Comparison of ENCODE assay signal across 19 cellular contexts in genomic region chr10:21737061-21737460, GRCh38.
A peak's percentile ranks its signal among the peaks of the same experiment; 100 is the strongest.
DNase-seq lines count a peak whose midpoint lies in the region; ATAC-seq and TF ChIP-seq lines count a peak whose summit lies in the region.
"Had no signal": no experiment of that assay in that cellular context is flagged by ENCODE, and none has a peak within 500 bp of the region (broad histone marks: within the 10 kb centered on the region; RNA-seq: fewer than 3 reads in every experiment).

No MANE protein-coding gene starts in this region.

- DNase-seq in CD4-positive, CD25-positive, alpha-beta regulatory T cell = peak in 1 of 3 donors; percentile 43
- DNase-seq in GF-D8 (lab: John Stamatoyannopoulos, UW) (peak; percentile 72), T-helper 17 cell (no peak), endothelial cell (ENCODE audit: low spot score) (no peak), sciatic nerve (ENCODE audit: low spot score) (no peak), nucleus accumbens (lab: John Stamatoyannopoulos, UW) (no peak), mesenteric fat pad (ENCODE audit: low spot score) (no peak)
- DNase-seq: activated B cell treated with CpG ODN at 0.5 μM for 24 hours, activated T-cell treated with anti-CD3 and anti-CD28 coated beads for 4 hours, AML-193, NCI-H1092 treated with DMSO at 0.1 percent for 48 hours, NCI-H774 had no signal

- H3K36me3 ChIP-seq in CD4-positive, CD25-positive, alpha-beta regulatory T cell (ENCODE audit: control insufficient read depth, insufficient read depth, low read length) = peaks cover 50% of the 10 kb centered on the region

- H3K9me3 ChIP-seq in CD4-positive, CD25-positive, alpha-beta regulatory T cell (ENCODE audit: control insufficient read depth in 2 of 2, low read length in 2 of 2) = no peaks in the 10 kb centered on the region
- no peaks in the 10 kb centered on the region for H3K9me3 ChIP-seq in T-helper 17 cell (ENCODE audit: control insufficient read depth, low read length, poor library complexity, severe bottlenecking)
- H3K9me3 ChIP-seq: ascending aorta, gastroesophageal sphincter, suprapubic skin had no signal

- no peak overlapping the region for H3K4me3 ChIP-seq in CD4-positive, CD25-positive, alpha-beta regulatory T cell (ENCODE audit: low read depth, low read length)
- H3K4me3 ChIP-seq: ascending aorta, coronary artery, gastroesophageal sphincter, neural progenitor cell, suprapubic skin had no signal

- no peak for ATAC-seq in CD4-positive, CD25-positive, alpha-beta regulatory T cell (ENCODE audit: low read depth in 2 of 2)
- ATAC-seq in T-helper 17 cell = no peak
- ATAC-seq in GM18873 (IDR thresholded peaks at IDR 0.05; ENCODE audit: low FRiP score, unreplicated experiment) = no peak
- ATAC-seq in sciatic nerve = no peak
- ATAC-seq: gastroesophageal sphincter had no signal

- peak overlapping the region; percentile 53 to 96 (median 70) for H3K27ac Mint-ChIP-seq in CD4-positive, CD25-positive, alpha-beta regulatory T cell
- H3K27ac Mint-ChIP-seq in T-helper 17 cell (peak overlapping the region; percentile 94), endothelial cell (ENCODE audit: unreplicated experiment) (no peak overlapping the region)
- H3K27ac Mint-ChIP-seq: activated B cell treated with CpG ODN at 0.5 μM for 24 hours, neural progenitor cell had no signal

- no peak for TF ChIP-seq CTCF in endothelial cell (IDR thresholded peaks at IDR 0.05; ENCODE audit: unreplicated experiment)

- peaks cover 39% of the 10 kb centered on the region for H3K4me1 ChIP-seq in CD4-positive, CD25-positive, alpha-beta regulatory T cell (ENCODE audit: control insufficient read depth, insufficient read depth, low read length, poor library complexity, severe bottlenecking)
- H3K4me1 ChIP-seq: ascending aorta, suprapubic skin had no signal

- no peaks in the 10 kb centered on the region for H3K27me3 ChIP-seq in CD4-positive, CD25-positive, alpha-beta regulatory T cell (ENCODE audit: control insufficient read depth, insufficient read depth, low read length)
- H3K27me3 ChIP-seq: ascending aorta, gastroesophageal sphincter, neural progenitor cell, suprapubic skin had no signal

- intact Hi-C loops in sciatic nerve (cut with DNase I) = loop anchor here (10.0 kb wide), 1 partner anchor 242 kb away; no protein-coding TSS in a partner anchor

- H3K27me3 Mint-ChIP-seq in CD4-positive, CD25-positive, alpha-beta regulatory T cell = no peaks in the 10 kb centered on the region
- no peaks in the 10 kb centered on the region for H3K27me3 Mint-ChIP-seq in T-helper 17 cell
- peaks cover 14% of the 10 kb centered on the region for H3K27me3 Mint-ChIP-seq in endothelial cell (ENCODE audit: unreplicated experiment)
- H3K27me3 Mint-ChIP-seq: activated B cell treated with CpG ODN at 0.5 μM for 24 hours had no signal

- no peaks in the 10 kb centered on the region for H3K9me3 Mint-ChIP-seq in CD4-positive, CD25-positive, alpha-beta regulatory T cell
- no peaks in the 10 kb centered on the region for H3K9me3 Mint-ChIP-seq in endothelial cell (ENCODE audit: unreplicated experiment)
- H3K9me3 Mint-ChIP-seq: activated B cell treated with CpG ODN at 0.5 μM for 24 hours, neural progenitor cell had no signal

- peaks cover 33 to 66% (median 58%) of the 10 kb centered on the region in 4 donors for H3K4me1 Mint-ChIP-seq in CD4-positive, CD25-positive, alpha-beta regulatory T cell
- peaks cover 43% of the 10 kb centered on the region for H3K4me1 Mint-ChIP-seq in T-helper 17 cell
- peaks cover 37% of the 10 kb centered on the region for H3K4me1 Mint-ChIP-seq in endothelial cell (ENCODE audit: unreplicated experiment)
- H3K4me1 Mint-ChIP-seq: activated B cell treated with CpG ODN at 0.5 μM for 24 hours had no signal

- H3K27ac ChIP-seq in CD4-positive, CD25-positive, alpha-beta regulatory T cell (ENCODE audit: insufficient read depth, low read length, poor library complexity, severe bottlenecking) = peak overlapping the region; percentile 7
- H3K27ac ChIP-seq: ascending aorta, coronary artery, epithelial cell of prostate, gastroesophageal sphincter, neural progenitor cell, suprapubic skin had no signal

- H3K4me3 Mint-ChIP-seq in CD4-positive, CD25-positive, alpha-beta regulatory T cell = peak overlapping the region in 3 of 4 donors; percentile 1 to 45 (median 34)
- peak overlapping the region; percentile 43 for H3K4me3 Mint-ChIP-seq in T-helper 17 cell
- H3K4me3 Mint-ChIP-seq in endothelial cell (ENCODE audit: unreplicated experiment) = peak overlapping the region; percentile 15
- H3K4me3 Mint-ChIP-seq: activated B cell treated with CpG ODN at 0.5 μM for 24 hours, neural progenitor cell had no signal

- peaks cover 43% of the 10 kb centered on the region for H3K36me3 Mint-ChIP-seq in CD4-positive, CD25-positive, alpha-beta regulatory T cell
- H3K36me3 Mint-ChIP-seq in T-helper 17 cell (ENCODE audit: low read depth) (peaks cover 19% of the 10 kb centered on the region), endothelial cell (ENCODE audit: low read depth, unreplicated experiment) (peaks cover 34% of the 10 kb centered on the region)
